In genomic region chr16:22220714-22221113, GRCh38 we compare ENCODE assay signal across 11 cellular contexts. TPM values are rescaled to one million over a fixed set of nuclear protein-coding genes. Genes with fewer than 3 reads are reported as not detected.
DNase-seq lines count a peak whose midpoint lies in the region; ATAC-seq, FAIRE-seq and TF ChIP-seq lines count a peak whose summit lies in the region.
"Had no signal": no experiment of that assay in that cellular context is flagged by ENCODE, and none has a peak within 500 bp of the region (broad histone marks: within the 10 kb centered on the region; RNA-seq: fewer than 3 reads in every experiment).

No MANE protein-coding gene starts in this region.

- no peaks in the 10 kb centered on the region for H3K9me3 ChIP-seq in H1 (ENCODE audit: insufficient read depth in 2 of 2, low read depth in 1 of 2, low read length in 1 of 2)

- no peak overlapping the region; a peak in 1 of 7 replicates for H3K9ac ChIP-seq in H1 (replicated peaks in 1 of 4; ENCODE audit: extremely low read depth in 1 of 4, low read depth in 3 of 4, low read length in 3 of 4)

- no peak overlapping the region for H3K23ac ChIP-seq in H1 (ENCODE audit: insufficient read length)

- H3K27ac ChIP-seq in RWPE1 (peak overlapping the region; percentile 45), H1 (ENCODE audit: low read depth, low read length) (no peak overlapping the region), temporal lobe (ENCODE audit: low read depth, low read length) (peak overlapping the region; percentile 38)

- H2BK20ac ChIP-seq in H1 (ENCODE audit: low read length) = no peak overlapping the region

- no peaks in the 10 kb centered on the region; the same call in 1 of the 2 replicates for H3K79me1 ChIP-seq in H1 (ENCODE audit: low read depth, low read length)

- H3K14ac ChIP-seq in H1 (ENCODE audit: insufficient read length) = no peak overlapping the region

- CTCF ChIA-PET in RWPE1 (lab: Yijun Ruan, JAX) (interaction anchor here (0.9 kb wide), 1 partner anchor 100 kb away, joined by 3 read pairs; no protein-coding TSS in a partner anchor), H1 (lab: Charles Lee; ENCODE audit: partially characterized antibody) (interaction anchor here (0.5 to 1.8 kb wide), 8 partner anchors 11 to 1680 kb away, joined by 3 to 11 read pairs (median 3); no protein-coding TSS in a partner anchor)

- no peak for FAIRE-seq in H1 (lab: Jason Lieb, UNC)

- no peak for TF ChIP-seq EP300 in H1 (IDR thresholded peaks at IDR 0.05; ENCODE audit: borderline replicate concordance in 1 of 2, low read depth in 2 of 2, low read length in 2 of 2)

- H2AFZ ChIP-seq in H1 (ENCODE audit: low read length) = no peak overlapping the region

- H3K27me3 ChIP-seq in H1 (replicated peaks in 1 of 4; ENCODE audit: control insufficient read depth in 3 of 4, extremely low read depth in 1 of 4, insufficient read depth in 3 of 4, low read length in 3 of 4) = no peaks in the 10 kb centered on the region

- no peak overlapping the region for H3K56ac ChIP-seq in H1 (replicated peaks; ENCODE audit: insufficient read length, low read depth, low read length)

- POLR2A ChIA-PET in RWPE1 (lab: Yijun Ruan, JAX; ENCODE audit: low non-redundant PET) (no interaction called here), H1 (lab: Charles Lee; ENCODE audit: partially characterized antibody) (interaction anchor here (1.0 to 3.7 kb wide), 2 partner anchors 9 to 11 kb away, joined by 3 to 14 read pairs; no protein-coding TSS in a partner anchor)

- H3K4me2 ChIP-seq in H1 (ENCODE audit: insufficient read depth in 1 of 2, low read depth in 2 of 2, low read length in 2 of 2) = no peak overlapping the region

- ATAC-seq in HG03159 (IDR thresholded peaks at IDR 0.05; ENCODE audit: unreplicated experiment) = no peak

- H2AK5ac ChIP-seq in H1 (ENCODE audit: low read depth, low read length) = no peak overlapping the region

- H3K4ac ChIP-seq in H1 (replicated peaks; ENCODE audit: insufficient read length, low read depth, low read length) = no peak overlapping the region

- DNase-seq in RWPE1 (ENCODE audit: low spot score) (no peak), H1 (ENCODE audit: low read depth in 1 of 2, low spot score in 2 of 2) (no peak), midbrain (lab: John Stamatoyannopoulos, UW) (peak; percentile 71), Kasumi-1 (lab: John Stamatoyannopoulos, UW) (no peak), NCI-H226 (no peak), HuH-7.5 (ENCODE audit: low spot score) (no peak)
- DNase-seq: foreskin melanocyte, T1000 had no signal

- H2BK120ac ChIP-seq in H1 (replicated peaks; ENCODE audit: low read depth, low read length) = no peak overlapping the region

- no peak overlapping the region for H4K8ac ChIP-seq in H1 (ENCODE audit: extremely low read depth, insufficient read depth, low read length)

- no peak for TF ChIP-seq RAD21 in H1 (IDR thresholded peaks at IDR 0.05 in 1 of 2, conservative IDR thresholded peaks at IDR 0.05 in 1 of 2; ENCODE audit: low read depth in 2 of 2, low read length in 2 of 2)

- no peak overlapping the region for H3K4me3 ChIP-seq in H1 (ENCODE audit: extremely low read depth in 1 of 4, insufficient read depth in 2 of 4, low read depth in 3 of 4, low read length in 4 of 4)

- no peak overlapping the region for H2BK15ac ChIP-seq in H1 (ENCODE audit: low read length)

- WGBS in H1 (ENCODE audit: extremely low coverage in 1 of 2, insufficient coverage in 1 of 2, insufficient read length in 1 of 2, insufficient replicate concordance in 2 of 2, low coverage in 1 of 2, low lambda C conversion rate in 2 of 2, missing lambda C conversion rate in 1 of 2), 2 experiments = 82% methylated on average over 9 of the region's 9 CpGs; no CpG with 5 or more reads in 1 of the 2 experiments

- H3K79me2 ChIP-seq in H1 (ENCODE audit: control insufficient read depth in 1 of 2, insufficient read depth in 2 of 2, low read length in 2 of 2) = peaks cover 0 to 7% of the 10 kb centered on the region in 2 experiments; a peak in 1 of 4 replicates

- no peak overlapping the region for H4K5ac ChIP-seq in H1 (ENCODE audit: insufficient read length, low read depth, low read length)

- 0 out of 2 replicates have a peak overlapping the region, but pooled peaks have one; percentile 17 for H2BK12ac ChIP-seq in H1 (ENCODE audit: low read depth, low read length)

- peaks cover 0 to 5% (median 3%) of the 10 kb centered on the region in 4 experiments; a peak in 6 of 7 replicates for H3K4me1 ChIP-seq in H1 (replicated peaks in 1 of 4; ENCODE audit: control insufficient read depth in 3 of 4, insufficient read depth in 4 of 4, low read length in 3 of 4)

- H3K18ac ChIP-seq in H1 (ENCODE audit: extremely low read depth, low read length) = no peak overlapping the region

- no peak overlapping the region; the same call in 1 of the 2 replicates for H2BK5ac ChIP-seq in H1 (ENCODE audit: low read depth, low read length)

- no peaks in the 10 kb centered on the region for H3K36me3 ChIP-seq in H1 (ENCODE audit: control insufficient read depth in 2 of 4, insufficient read depth in 4 of 4, low read length in 3 of 4)

- TF ChIP-seq CTCF in RWPE1 (conservative IDR thresholded peaks at IDR 0.05; ENCODE audit: low read depth) (no peak), H1 (IDR thresholded peaks at IDR 0.05; ENCODE audit: control extremely low read depth in 1 of 3, insufficient read depth in 1 of 3, low read depth in 1 of 3, low read length in 3 of 3) (no peak)

- H4K20me1 ChIP-seq in H1 (replicated peaks in 1 of 2; ENCODE audit: control insufficient read depth in 1 of 2, insufficient read depth in 2 of 2, low read length in 2 of 2) = peaks cover 0 to 1% of the 10 kb centered on the region in 2 experiments

- no peak for TF ChIP-seq POLR2A in H1 (IDR thresholded peaks at IDR 0.05; ENCODE audit: control extremely low read depth in 1 of 2, low read depth in 2 of 2, low read length in 2 of 2)

- H3K23me2 ChIP-seq in H1 (ENCODE audit: low read depth, low read length) = no peaks in the 10 kb centered on the region

- no peak overlapping the region for H4K91ac ChIP-seq in H1 (replicated peaks; ENCODE audit: insufficient read length, low read length)

TF ChIP-seq in H1, 55 proteins besides CTCF, POLR2A, EP300 and RAD21:
- TF ChIP-seq EZH2 (IDR thresholded peaks at IDR 0.05; ENCODE audit: low read depth, low read length, severe bottlenecking) = no peak
- TF ChIP-seq BRCA1 (IDR thresholded peaks at IDR 0.05; ENCODE audit: low read depth, low read length) = no peak
- no peak for TF ChIP-seq PHF8 (conservative IDR thresholded peaks at IDR 0.05; ENCODE audit: low read depth, low read length)
- TF ChIP-seq BACH1 (IDR thresholded peaks at IDR 0.05; ENCODE audit: low read length) = no peak
- no peak for TF ChIP-seq BCL11A (IDR thresholded peaks at IDR 0.05; ENCODE audit: low read depth in 2 of 2, low read length in 2 of 2)
- TF ChIP-seq HDAC2 (IDR thresholded peaks at IDR 0.05; ENCODE audit: borderline replicate concordance in 1 of 2, low read depth in 2 of 2, low read length in 2 of 2) = no peak
- no peak for TF ChIP-seq ATF3 (IDR thresholded peaks at IDR 0.05; ENCODE audit: insufficient read depth, low read depth, low read length)
- no peak for TF ChIP-seq TAF1 (IDR thresholded peaks at IDR 0.05; ENCODE audit: low read depth, low read length)
- TF ChIP-seq POU5F1 (IDR thresholded peaks at IDR 0.05; ENCODE audit: low read depth, low read length) = no peak
- TF ChIP-seq ZNF274 (IDR thresholded peaks at IDR 0.05; ENCODE audit: borderline replicate concordance, extremely low read depth, low read length) = no peak
- no peak for TF ChIP-seq RBBP5 (IDR thresholded peaks at IDR 0.05; ENCODE audit: borderline replicate concordance, low read depth, low read length)
- TF ChIP-seq JUN (IDR thresholded peaks at IDR 0.05; ENCODE audit: low read depth, low read length) = no peak
- TF ChIP-seq CHD2 (IDR thresholded peaks at IDR 0.05; ENCODE audit: low read length) = no peak
- no peak for TF ChIP-seq TBP (IDR thresholded peaks at IDR 0.05; ENCODE audit: low read depth, low read length)
- no peak for TF ChIP-seq KDM5A (IDR thresholded peaks at IDR 0.05; ENCODE audit: low read length)
- no peak for TF ChIP-seq SP2 (IDR thresholded peaks at IDR 0.05; ENCODE audit: low read length)
- no peak for TF ChIP-seq SIX5 (IDR thresholded peaks at IDR 0.05; ENCODE audit: low read depth, low read length)
- TF ChIP-seq EGR1 (IDR thresholded peaks at IDR 0.05; ENCODE audit: borderline replicate concordance, low read depth, low read length) = no peak
- no peak for TF ChIP-seq YY1 (IDR thresholded peaks at IDR 0.05; ENCODE audit: low read depth, low read length)
- TF ChIP-seq CREB1 (IDR thresholded peaks at IDR 0.05) = no peak

RNA-seq across cellular contexts. Expression of gene EEF2K, which starts 14.6 kb away (rescaled TPM):
- 30.2 and 30.5 TPM in 2 replicates for total RNA-seq in H1 (2021; fragmentation: NEBNext Ultra II Directional; extraction: Animal tissue kit (Norgen Biotek cat#: 25700))
- polyA plus RNA-seq in H1 (2011; rRNA removed) = 14.9 and 16.3 TPM in 2 replicates
- 11.8 TPM for polyA plus RNA-seq in H1 (2011; cell fraction: cytosol; rRNA removed)
- polyA plus RNA-seq in H1 (2011; cell fraction: nucleus; rRNA removed) = 31.1 TPM
- polyA plus RNA-seq in H1 (2012, experiment 1 of 2) = 10.5 to 14.2 TPM (median 13.2 TPM) in 4 replicates
- polyA plus RNA-seq in H1 (2012, experiment 2 of 2) = 9.7 TPM
- 12.2 TPM for polyA plus RNA-seq in H1 (2013, experiment 1 of 2)
- polyA plus RNA-seq in H1 (2013, experiment 2 of 2) = 14.9 TPM
- 49.2 and 51.9 TPM in 2 replicates for polyA minus RNA-seq in H1 (2011; rRNA and poly(A)+ RNA removed)
- 23.4 TPM for polyA minus RNA-seq in H1 (2011; cell fraction: cytosol; rRNA and poly(A)+ RNA removed)
- polyA minus RNA-seq in H1 (2011; cell fraction: nucleus; rRNA and poly(A)+ RNA removed) = 13.7 TPM
- 9.6 TPM for total RNA-seq in temporal lobe

RNA-seq across cellular contexts. Expression of gene SDR42E2, which starts 58.4 kb away (rescaled TPM):
- total RNA-seq in H1 (2021; fragmentation: NEBNext Ultra II Directional; extraction: Animal tissue kit (Norgen Biotek cat#: 25700)) = not detected in 2 replicates
- polyA plus RNA-seq in H1 (2011; rRNA removed) = 0.08 and 0.25 TPM in 2 replicates
- polyA plus RNA-seq in H1 (2011; cell fraction: cytosol; rRNA removed) = 0.05 TPM
- 0.50 TPM for polyA plus RNA-seq in H1 (2011; cell fraction: nucleus; rRNA removed)
- polyA plus RNA-seq in H1 (2012, experiment 1 of 2) = 0.11 to 0.21 TPM (median 0.14 TPM) in 4 replicates
- polyA plus RNA-seq in H1 (2012, experiment 2 of 2) = not detected
- polyA plus RNA-seq in H1 (2013, experiment 1 of 2) = 0.16 TPM
- 0.07 TPM for polyA plus RNA-seq in H1 (2013, experiment 2 of 2)
- 0.07 and 0.13 TPM in 2 replicates for polyA minus RNA-seq in H1 (2011; rRNA and poly(A)+ RNA removed)
- polyA minus RNA-seq in H1 (2011; cell fraction: cytosol; rRNA and poly(A)+ RNA removed) = not detected
- polyA minus RNA-seq in H1 (2011; cell fraction: nucleus; rRNA and poly(A)+ RNA removed) = 0.20 TPM
- under 0.01 TPM for total RNA-seq in temporal lobe
- total RNA-seq: HT1080 had no signal
